In genomic region chr12:54042970-54043744, GRCh38 we compare ENCODE assay signal across 19 cellular contexts. TPM values are rescaled to one million over a fixed set of nuclear protein-coding genes. Genes with fewer than 3 reads are reported as not detected.
DNase-seq lines count a peak whose midpoint lies in the region; FAIRE-seq and TF ChIP-seq lines count a peak whose summit lies in the region.
"Had no signal": no experiment of that assay in that cellular context is flagged by ENCODE, and none has a peak within 500 bp of the region (broad histone marks: within the 10 kb centered on the region; RNA-seq: fewer than 3 reads in every experiment).

No MANE protein-coding gene starts in this region.

- H3K9me2 ChIP-seq in GM23248 (ENCODE audit: insufficient read depth) (no peaks in the 10 kb centered on the region), Karpas-422 (replicated peaks; ENCODE audit: insufficient read depth, low read length) (no peaks in the 10 kb centered on the region)

- intact Hi-C loops in ascending aorta (cut with DNase I): no loop called here

- H3K36me3 ChIP-seq in GM23248 (ENCODE audit: low read depth) (no peaks in the 10 kb centered on the region), Karpas-422 (ENCODE audit: insufficient read depth, low read length) (no peaks in the 10 kb centered on the region), ascending aorta (no peaks in the 10 kb centered on the region)
- H3K36me3 ChIP-seq: BLaER1 had no signal

- H3K27me3 ChIP-seq in GM23248 (replicated peaks; ENCODE audit: insufficient read depth): no peaks in the 10 kb centered on the region
- H3K27me3 ChIP-seq in Karpas-422 (ENCODE audit: low read length): no peaks in the 10 kb centered on the region
- H3K27me3 ChIP-seq in ascending aorta: no peaks in the 10 kb centered on the region

- in situ Hi-C loops in GM23248 (cut with MboI): no loop called here

- no peaks in the 10 kb centered on the region for H3K36me3 Mint-ChIP-seq in brain

- peaks cover 28% of the 10 kb centered on the region for H3K79me2 ChIP-seq in GM23248 (ENCODE audit: insufficient read depth)
- H3K79me2 ChIP-seq in Karpas-422 (ENCODE audit: low read length): no peaks in the 10 kb centered on the region

- peak overlapping the region in 3 of 5 experiments; percentile 27 to 44 (median 43) for H3K4me3 Mint-ChIP-seq in brain

- H3K9me3 ChIP-seq in GM23248 (ENCODE audit: low read depth): no peaks in the 10 kb centered on the region
- H3K9me3 ChIP-seq in Karpas-422 (ENCODE audit: low read length): no peaks in the 10 kb centered on the region
- H3K9me3 ChIP-seq in ascending aorta: no peaks in the 10 kb centered on the region

- H3K9ac ChIP-seq in GM23248 (no peak overlapping the region), Karpas-422 (ENCODE audit: low read length) (no peak overlapping the region)
- H3K9ac ChIP-seq: BLaER1 had no signal

- H2AFZ ChIP-seq in GM23248: no peak overlapping the region
- no peak overlapping the region for H2AFZ ChIP-seq in Karpas-422 (ENCODE audit: low read length)
- H2AFZ ChIP-seq: PC-9 had no signal

- peak overlapping the region in 2 of 5 experiments; percentile 90 to 91 for H3K27ac Mint-ChIP-seq in brain

- no peak overlapping the region for H3K4me2 ChIP-seq in GM23248 (ENCODE audit: unreplicated experiment)
- H3K4me2 ChIP-seq in Karpas-422 (ENCODE audit: low read depth, low read length, poor library complexity, severe bottlenecking): no peak overlapping the region
- H3K4me2 ChIP-seq: BLaER1, PC-9 had no signal

- H3K9me3 Mint-ChIP-seq in brain: no peaks in the 10 kb centered on the region

- H3K4me1 ChIP-seq in GM23248 (ENCODE audit: insufficient read depth) (peaks cover 9% of the 10 kb centered on the region; the same call in 1 of the 2 replicates), Karpas-422 (ENCODE audit: low read length) (peaks cover 22% of the 10 kb centered on the region), ascending aorta (no peaks in the 10 kb centered on the region)
- H3K4me1 ChIP-seq: BLaER1 had no signal

- H4K20me1 ChIP-seq in GM23248 (ENCODE audit: insufficient read depth) (no peaks in the 10 kb centered on the region), Karpas-422 (ENCODE audit: insufficient read depth, low read depth, low read length) (no peaks in the 10 kb centered on the region)

- WGBS in GM23248 (ENCODE audit: low coverage in 1 of 2, low lambda C conversion rate in 2 of 2, missing lambda C conversion rate in 2 of 2), 2 experiments: 64 to 71% methylated on average over 6 of the region's 6 CpGs

- TF ChIP-seq CTCF in brain (conservative IDR thresholded peaks at IDR 0.05): no peak
- no peak for TF ChIP-seq CTCF in ascending aorta (IDR thresholded peaks at IDR 0.05)

- H3K27me3 Mint-ChIP-seq in brain: peaks cover 99% of the 10 kb centered on the region

- H3K27ac ChIP-seq in GM23248 (no peak overlapping the region), Karpas-422 (ENCODE audit: low read length) (no peak overlapping the region), ascending aorta (no peak overlapping the region)
- H3K27ac ChIP-seq: BLaER1, PC-9 had no signal

- H3K4me3 ChIP-seq in GM23248 (no peak overlapping the region), Karpas-422 (ENCODE audit: low read length) (no peak overlapping the region), ascending aorta (no peak overlapping the region)
- H3K4me3 ChIP-seq: BLaER1, PC-9 had no signal

- peak; percentile 5 for FAIRE-seq in urothelium cell line (lab: Jason Lieb, UNC)

- peaks cover 43% of the 10 kb centered on the region for H3K4me1 Mint-ChIP-seq in brain

- DNase-seq in NCI-H82 (lab: John Stamatoyannopoulos, UW) (peak; percentile 71), NCI-H82 treated with DMSO at 0.1 percent for 48 hours (lab: John Stamatoyannopoulos, UW; ENCODE audit: unreplicated experiment) (no peak), myocyte (ENCODE audit: low read depth) (peak; percentile 82), urothelium cell line (ENCODE audit: low spot score) (no peak), GM23248 (no peak), Karpas-422 (no peak), ascending aorta (ENCODE audit: low spot score in 2 of 2) (no peak)
- DNase-seq: 8988T; DMS153; HCEC 1CT; IMR-90; NCI-H1436 treated with DMSO at 0.1 percent for 48 hours; NCI-H2081; NCI-H526; NK-92 treated with Interleukin-12 subunit alpha and Interleukin-12 subunit beta, amount 100 ng/mL, for 24 hours; PC-9; SHP77 treated with DMSO at 0.1 percent for 48 hours had no signal

- no peaks in the 10 kb centered on the region for H3F3A ChIP-seq in GM23248 (ENCODE audit: insufficient read depth)

RNA-seq across cellular contexts. Expression of gene HOXC5, which starts 10.3 kb away (rescaled TPM):
- polyA plus RNA-seq in brain (ENCODE audit: insufficient read depth, low read depth, low replicate concordance): not detected
- total RNA-seq in myocyte: 1.2 and 1.4 TPM in 2 replicates
- polyA plus RNA-seq in myocyte (2012): 0.71 TPM
- 1.1 and 1.8 TPM in 2 replicates for total RNA-seq in GM23248 (2014; rRNA removed; shearing (Covaris generic))
- polyA plus RNA-seq in GM23248 (2016; fragmentation: Nextera tagmentation; extraction: Ambion mirVana): 0.65 and 1.3 TPM in 2 replicates
- not detected in 2 replicates for total RNA-seq in Karpas-422 (2014; rRNA removed; shearing (Covaris generic); ENCODE audit: low replicate concordance)
- total RNA-seq in ascending aorta: not detected
- total RNA-seq: IMR-90 had no signal
- polyA plus RNA-seq: IMR-90 had no signal

RNA-seq across cellular contexts. Expression of gene HOXC4, which starts 10.5 kb away (rescaled TPM):
- not detected for polyA plus RNA-seq in brain (ENCODE audit: insufficient read depth, low read depth, low replicate concordance)
- total RNA-seq in myocyte: 2.3 and 2.6 TPM in 2 replicates
- 14.3 TPM for polyA plus RNA-seq in myocyte (2012)
- 2.2 and 3.4 TPM in 2 replicates for total RNA-seq in GM23248 (2014; rRNA removed; shearing (Covaris generic))
- 2.3 and 3.1 TPM in 2 replicates for polyA plus RNA-seq in GM23248 (2016; fragmentation: Nextera tagmentation; extraction: Ambion mirVana)
- total RNA-seq in Karpas-422 (2014; rRNA removed; shearing (Covaris generic); ENCODE audit: low replicate concordance): 7.3 and 9.7 TPM in 2 replicates
- 0.32 TPM for total RNA-seq in ascending aorta

RNA-seq across cellular contexts. Expression of gene HOXC6, which starts 14.9 kb away (rescaled TPM):
- polyA plus RNA-seq in brain (ENCODE audit: insufficient read depth, low read depth, low replicate concordance): not detected
- total RNA-seq in myocyte: 1.6 and 2.3 TPM in 2 replicates
- 21.8 TPM for polyA plus RNA-seq in myocyte (2012)
- 3.6 and 4.9 TPM in 2 replicates for total RNA-seq in GM23248 (2014; rRNA removed; shearing (Covaris generic))
- polyA plus RNA-seq in GM23248 (2016; fragmentation: Nextera tagmentation; extraction: Ambion mirVana): 19.9 and 20.5 TPM in 2 replicates
- total RNA-seq in Karpas-422 (2014; rRNA removed; shearing (Covaris generic); ENCODE audit: low replicate concordance): not detected in 2 replicates
- total RNA-seq in ascending aorta: 7.6 TPM
- total RNA-seq: IMR-90 had no signal

RNA-seq across cellular contexts. Expression of gene HOXC8, which starts 34.4 kb away (rescaled TPM):
- polyA plus RNA-seq in brain (ENCODE audit: insufficient read depth, low read depth, low replicate concordance): not detected
- 9.9 and 11.4 TPM in 2 replicates for total RNA-seq in myocyte
- polyA plus RNA-seq in myocyte (2012): 23.7 TPM
- total RNA-seq in GM23248 (2014; rRNA removed; shearing (Covaris generic)): 3.8 and 11.3 TPM in 2 replicates
- 16.7 and 20.8 TPM in 2 replicates for polyA plus RNA-seq in GM23248 (2016; fragmentation: Nextera tagmentation; extraction: Ambion mirVana)
- total RNA-seq in Karpas-422 (2014; rRNA removed; shearing (Covaris generic); ENCODE audit: low replicate concordance): not detected in 2 replicates
- 8.9 TPM for total RNA-seq in ascending aorta

RNA-seq across cellular contexts. Expression of gene HOXC9, which starts 43.2 kb away (rescaled TPM):
- polyA plus RNA-seq in brain (ENCODE audit: insufficient read depth, low read depth, low replicate concordance) (not detected), GM23248 (2016; fragmentation: Nextera tagmentation; extraction: Ambion mirVana) (5.5 and 6.0 TPM in 2 replicates)
- total RNA-seq in myocyte (9.6 and 11.7 TPM in 2 replicates), ascending aorta (1.2 TPM)
- polyA plus RNA-seq in myocyte (2012): 11.8 TPM
- total RNA-seq in GM23248 (2014; rRNA removed; shearing (Covaris generic)): 2.5 and 3.7 TPM in 2 replicates
- total RNA-seq in Karpas-422 (2014; rRNA removed; shearing (Covaris generic); ENCODE audit: low replicate concordance): not detected in 2 replicates
- total RNA-seq: IMR-90 had no signal

Comparison
In these comparisons a context has a peak if more than half of its experiments do, and no peak if none do; other contexts are left out.
1. DNase-seq: peak in NCI-H82 (single experiment) and myocyte (single experiment); none in NCI-H82 treated with DMSO at 0.1 percent for 48 hours (single experiment), urothelium cell line (single experiment), GM23248 (single experiment), Karpas-422 (single experiment) and ascending aorta (0 of 2).